Comparison of ENCODE assay signal across 1 cellular context in genomic region chr11:90135016-90135415, GRCh38.
TF ChIP-seq lines count a peak whose summit lies in the region.

No MANE protein-coding gene starts in this region.

TF ChIP-seq in HEK293, 187 proteins besides CTCF, POLR2A, EP300 and RAD21 (continued from another document):
- TF ChIP-seq INSM2 (tag by site-specific recombination; IDR thresholded peaks at IDR 0.05): no peak
TF ChIP-seq in HEK293: peak in this region for 0.
